ENCODE assay signal across 11 cellular contexts in the genomic region with DNA sequence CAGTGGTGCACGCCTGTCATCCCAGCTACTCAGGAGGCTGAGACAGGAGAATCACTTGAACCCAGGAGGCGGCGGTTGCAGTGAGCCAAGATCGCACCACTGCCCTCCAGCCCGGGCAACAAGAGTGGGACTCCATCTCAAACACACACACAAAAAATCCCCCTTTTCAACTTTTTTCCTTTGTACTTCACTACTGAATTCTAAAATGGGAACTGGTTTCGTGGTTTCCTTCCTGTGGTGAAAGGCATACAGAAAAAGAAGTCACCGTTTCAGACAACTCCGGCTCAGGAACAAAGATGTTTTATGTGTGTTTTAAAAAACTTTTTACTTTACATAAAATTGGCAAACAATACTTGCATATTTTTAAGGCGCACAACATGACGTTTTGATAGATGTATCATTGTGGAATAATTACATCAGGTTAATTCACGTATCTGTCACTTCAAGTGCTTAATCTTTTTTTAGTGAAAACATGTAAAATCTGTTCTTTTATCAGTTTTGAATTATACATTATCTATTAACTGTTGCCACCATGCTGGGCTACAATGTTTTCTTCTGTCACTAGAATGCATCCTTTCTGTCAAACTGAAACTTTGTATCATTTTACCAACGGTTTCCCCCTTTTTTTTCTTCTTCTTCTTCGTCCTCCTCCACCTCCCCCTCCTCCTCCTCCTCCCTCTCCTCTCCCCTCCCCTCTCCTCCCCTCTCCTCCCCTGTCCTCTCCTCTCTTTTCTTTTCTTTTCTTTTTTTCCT.
DNase-seq lines count a peak whose midpoint lies in the region; ATAC-seq, FAIRE-seq and TF ChIP-seq lines count a peak whose summit lies in the region.
"Had no signal": no experiment of that assay in that cellular context is flagged by ENCODE, and none has a peak within 500 bp of the region (broad histone marks: within the 10 kb centered on the region; RNA-seq: fewer than 3 reads in every experiment).

No MANE protein-coding gene starts in this region.

- H3K4me3 Mint-ChIP-seq in activated CD4-positive, alpha-beta T cell treated with anti-CD3 and anti-CD28 coated beads for 36 hours, result peak overlapping the region; percentile 39

- no peaks in the 10 kb centered on the region for H3K9me3 Mint-ChIP-seq in activated CD4-positive, alpha-beta T cell treated with anti-CD3 and anti-CD28 coated beads for 36 hours (ENCODE audit: low read depth)

- TF ChIP-seq CTCF in OCI-LY7 (conservative IDR thresholded peaks at IDR 0.05; ENCODE audit: low read length) (no peak), neutrophil (IDR thresholded peaks at IDR 0.05) (no peak), D721Med (IDR thresholded peaks at IDR 0.05; ENCODE audit: insufficient read depth, missing control alignments) (no peak)

- BruUV-seq in OCI-LY7 (replicated peaks; lab: Mats Ljungman, UMichigan), result no TSS peak

- intact Hi-C loops in activated CD4-positive, alpha-beta T cell treated with anti-CD3 and anti-CD28 coated beads for 36 hours (cut with DNase I, micrococcal nuclease), result no loop called here
- intact Hi-C loops in OCI-LY7 (cut with micrococcal nuclease; ENCODE audit: unreplicated experiment), result no loop called here

- H2AFZ ChIP-seq in OCI-LY7 (ENCODE audit: low read length), result peak overlapping the region; percentile 86

- no peaks in the 10 kb centered on the region for H3K36me3 Mint-ChIP-seq in activated CD4-positive, alpha-beta T cell treated with anti-CD3 and anti-CD28 coated beads for 36 hours (ENCODE audit: low read depth)

- CTCF ChIA-PET in activated CD4-positive, alpha-beta T cell treated with anti-CD3 and anti-CD28 coated beads for 36 hours (lab: Charles Lee), result no interaction called here
- CTCF ChIA-PET in OCI-LY7 (lab: Charles Lee; ENCODE audit: unreplicated experiment), result no interaction called here

- H3K9me3 ChIP-seq in OCI-LY7 (ENCODE audit: low read length) (peaks cover 4% of the 10 kb centered on the region; the same call in 1 of the 2 replicates), neutrophil (no peaks in the 10 kb centered on the region)

- POLR2A ChIA-PET in activated CD4-positive, alpha-beta T cell treated with anti-CD3 and anti-CD28 coated beads for 36 hours (lab: Charles Lee), result no interaction called here
- POLR2A ChIA-PET in OCI-LY7 (lab: Charles Lee), result no interaction called here

- no peaks in the 10 kb centered on the region for H3K9me2 ChIP-seq in OCI-LY7 (ENCODE audit: insufficient read depth, low read length)

- ATAC-seq in activated CD4-positive, alpha-beta T cell treated with anti-CD3 and anti-CD28 coated beads for 36 hours, result no peak
- peak; percentile 59 for ATAC-seq in HG02884 (IDR thresholded peaks at IDR 0.05; ENCODE audit: unreplicated experiment)
- ATAC-seq in GM18498 (IDR thresholded peaks at IDR 0.05; ENCODE audit: unreplicated experiment), result no peak
- ATAC-seq: A549, upper lobe of right lung had no signal

- H3K27ac ChIP-seq in OCI-LY7 (ENCODE audit: low read depth, low read length, poor library complexity, severe bottlenecking), result peak overlapping the region; percentile 64
- peak overlapping the region; percentile 75 for H3K27ac ChIP-seq in neutrophil
- H3K27ac ChIP-seq: A549, upper lobe of right lung had no signal

- no peak for DNase-seq in activated CD4-positive, alpha-beta T cell treated with anti-CD3 and anti-CD28 coated beads for 36 hours
- DNase-seq in activated CD4-positive, alpha-beta T cell treated with anti-CD3 and anti-CD28 coated beads for 48 hours, result no peak
- DNase-seq in OCI-LY7 (ENCODE audit: low spot score) (peak; percentile 63), NCI-H524 (lab: John Stamatoyannopoulos, UW) (no peak), D721Med (ENCODE audit: insufficient read length, low spot score) (no peak)
- DNase-seq: NCI-H1092 had no signal

- H3K36me3 ChIP-seq in OCI-LY7 (ENCODE audit: insufficient read depth, low read length) (no peaks in the 10 kb centered on the region), neutrophil (no peaks in the 10 kb centered on the region)
- H3K36me3 ChIP-seq: upper lobe of right lung had no signal

- peaks cover 19% of the 10 kb centered on the region for H3K4me1 Mint-ChIP-seq in activated CD4-positive, alpha-beta T cell treated with anti-CD3 and anti-CD28 coated beads for 36 hours

- H3K4me3 ChIP-seq in OCI-LY7 (ENCODE audit: low read depth, low read length, poor library complexity, severe bottlenecking), result peak overlapping the region; percentile 53
- H3K4me3 ChIP-seq in neutrophil (ENCODE audit: low read depth in 1 of 2, low read length in 1 of 2), result peak overlapping the region; percentile 37 to 44
- H3K4me3 ChIP-seq: A549, upper lobe of right lung had no signal

- FAIRE-seq in D721Med (lab: Jason Lieb, UNC), result no peak
- FAIRE-seq: A549 had no signal

- H4K20me1 ChIP-seq in OCI-LY7 (ENCODE audit: insufficient read depth, low read length), result no peaks in the 10 kb centered on the region

- peak overlapping the region; percentile 75 for H3K4me2 ChIP-seq in OCI-LY7 (ENCODE audit: low read length)
- H3K4me2 ChIP-seq: A549 had no signal

- no peaks in the 10 kb centered on the region for H3K79me2 ChIP-seq in OCI-LY7 (ENCODE audit: insufficient read depth, low read depth, low read length)

- peaks cover 8% of the 10 kb centered on the region for H3K27me3 Mint-ChIP-seq in activated CD4-positive, alpha-beta T cell treated with anti-CD3 and anti-CD28 coated beads for 36 hours

- H3K27me3 ChIP-seq in neutrophil, result no peaks in the 10 kb centered on the region
- H3K27me3 ChIP-seq: upper lobe of right lung had no signal

- H3K4me1 ChIP-seq in OCI-LY7 (ENCODE audit: insufficient read depth, low read length, poor library complexity, severe bottlenecking) (peaks cover 26% of the 10 kb centered on the region), neutrophil (ENCODE audit: control insufficient read depth in 1 of 2, insufficient read depth in 1 of 2, low read depth in 1 of 2, low read length in 1 of 2) (peaks cover 15 to 18% of the 10 kb centered on the region in 2 experiments)
- H3K4me1 ChIP-seq: A549, upper lobe of right lung had no signal

- no peak overlapping the region for H3K27ac Mint-ChIP-seq in activated CD4-positive, alpha-beta T cell treated with anti-CD3 and anti-CD28 coated beads for 36 hours
